Comparison of ENCODE assay signal across 1 cellular context in genomic region chr12:6613776-6614512, GRCh38.
TF ChIP-seq lines count a peak whose summit lies in the region.

No MANE protein-coding gene starts in this region.

TF ChIP-seq in HepG2, 621 proteins besides CTCF, POLR2A, EP300 and RAD21 (continued from another document and continues in another):
- TF ChIP-seq ZBTB14 (CRISPR knock-in tag; IDR thresholded peaks at IDR 0.05) (no peak), ZGPAT (CRISPR knock-in tag; IDR thresholded peaks at IDR 0.05) (peak; percentile 62; the same call in 1 of the 2 replicates), SOX5 (CRISPR knock-in tag; IDR thresholded peaks at IDR 0.05; ENCODE audit: borderline replicate concordance) (peak; percentile 25; the same call in 1 of the 2 replicates), THRA (CRISPR knock-in tag; IDR thresholded peaks at IDR 0.05; ENCODE audit: borderline replicate concordance) (no peak), TEAD2 (CRISPR knock-in tag; IDR thresholded peaks at IDR 0.05) (no peak), ZFP36 (IDR thresholded peaks at IDR 0.05; ENCODE audit: borderline replicate concordance, low read depth, low read length, partially characterized antibody) (no peak), ATF5 (CRISPR knock-in tag; IDR thresholded peaks at IDR 0.05; ENCODE audit: low read depth) (no peak), LBX2 (CRISPR knock-in tag; IDR thresholded peaks at IDR 0.05; ENCODE audit: borderline replicate concordance) (0 out of 2 replicates have a peak, but pooled peaks have one; percentile 77), ELK4 (CRISPR knock-in tag; IDR thresholded peaks at IDR 0.05; ENCODE audit: borderline replicate concordance) (no peak), MBD4 (IDR thresholded peaks at IDR 0.05; ENCODE audit: borderline replicate concordance, low read length) (no peak), JUND (CRISPR knock-in tag; IDR thresholded peaks at IDR 0.05) (no peak), ZNF432 (CRISPR knock-in tag; IDR thresholded peaks at IDR 0.05; ENCODE audit: borderline replicate concordance) (no peak), TIGD3 (CRISPR knock-in tag; IDR thresholded peaks at IDR 0.05; ENCODE audit: borderline replicate concordance) (no peak), ZNF143 (CRISPR knock-in tag; IDR thresholded peaks at IDR 0.05) (no peak), ZNF597 (CRISPR knock-in tag; IDR thresholded peaks at IDR 0.05) (no peak), ZNF563 (CRISPR knock-in tag; IDR thresholded peaks at IDR 0.05) (no peak), ZNF724P (CRISPR knock-in tag; IDR thresholded peaks at IDR 0.05; ENCODE audit: borderline replicate concordance) (no peak), GLI4 (CRISPR knock-in tag; IDR thresholded peaks at IDR 0.05; ENCODE audit: borderline replicate concordance) (no peak; the same call in 1 of the 2 replicates), IRF2 (CRISPR knock-in tag; IDR thresholded peaks at IDR 0.05) (no peak), ZNF572 (CRISPR knock-in tag; IDR thresholded peaks at IDR 0.05) (peak; percentile 95), SUZ12 (IDR thresholded peaks at IDR 0.05; ENCODE audit: low read depth, low read length) (no peak), IRX3 (CRISPR knock-in tag; IDR thresholded peaks at IDR 0.05; ENCODE audit: borderline replicate concordance, low read depth) (no peak), ZBTB1 (CRISPR knock-in tag; IDR thresholded peaks at IDR 0.05; ENCODE audit: borderline replicate concordance) (no peak), ZSCAN21 (CRISPR knock-in tag; IDR thresholded peaks at IDR 0.05; ENCODE audit: borderline replicate concordance) (no peak), ZFP91 (CRISPR knock-in tag; IDR thresholded peaks at IDR 0.05; ENCODE audit: borderline replicate concordance) (peak; percentile 66), ATF7 (IDR thresholded peaks at IDR 0.05) (no peak), ATF7 (CRISPR knock-in tag; IDR thresholded peaks at IDR 0.05) (no peak), ZNF253 (CRISPR knock-in tag; IDR thresholded peaks at IDR 0.05; ENCODE audit: borderline replicate concordance) (no peak), ZNF121 (CRISPR knock-in tag; IDR thresholded peaks at IDR 0.05) (peak; percentile 65), ATAD3A (CRISPR knock-in tag; IDR thresholded peaks at IDR 0.05) (no peak), ZNF746 (CRISPR knock-in tag; IDR thresholded peaks at IDR 0.05) (peak; percentile 86), ZNF556 (CRISPR knock-in tag; IDR thresholded peaks at IDR 0.05; ENCODE audit: borderline replicate concordance) (peak; percentile 61; the same call in 1 of the 2 replicates), ETV5 (CRISPR knock-in tag; IDR thresholded peaks at IDR 0.05; ENCODE audit: borderline replicate concordance) (no peak), NCOA1 (CRISPR knock-in tag; IDR thresholded peaks at IDR 0.05) (no peak), ZNF407 (CRISPR knock-in tag; IDR thresholded peaks at IDR 0.05; ENCODE audit: not compliant biosample characterization) (no peak), NCOA5 (CRISPR knock-in tag; IDR thresholded peaks at IDR 0.05) (no peak), NR2F2 (IDR thresholded peaks at IDR 0.05; ENCODE audit: borderline replicate concordance, low read depth) (no peak), ZFP37 (CRISPR knock-in tag; IDR thresholded peaks at IDR 0.05; ENCODE audit: borderline replicate concordance) (no peak), ZBTB3 (CRISPR knock-in tag; IDR thresholded peaks at IDR 0.05; ENCODE audit: borderline replicate concordance, low read depth) (no peak), IRF1 (CRISPR knock-in tag; IDR thresholded peaks at IDR 0.05; ENCODE audit: low read depth) (no peak), CREM (IDR thresholded peaks at IDR 0.05) (no peak; the same call in 1 of the 2 replicates), CREM (CRISPR knock-in tag; IDR thresholded peaks at IDR 0.05) (no peak), ZNF3 (CRISPR knock-in tag; IDR thresholded peaks at IDR 0.05) (no peak; the same call in 1 of the 2 replicates)
